ENCODE assay signal across 8 cellular contexts in the genomic region with DNA sequence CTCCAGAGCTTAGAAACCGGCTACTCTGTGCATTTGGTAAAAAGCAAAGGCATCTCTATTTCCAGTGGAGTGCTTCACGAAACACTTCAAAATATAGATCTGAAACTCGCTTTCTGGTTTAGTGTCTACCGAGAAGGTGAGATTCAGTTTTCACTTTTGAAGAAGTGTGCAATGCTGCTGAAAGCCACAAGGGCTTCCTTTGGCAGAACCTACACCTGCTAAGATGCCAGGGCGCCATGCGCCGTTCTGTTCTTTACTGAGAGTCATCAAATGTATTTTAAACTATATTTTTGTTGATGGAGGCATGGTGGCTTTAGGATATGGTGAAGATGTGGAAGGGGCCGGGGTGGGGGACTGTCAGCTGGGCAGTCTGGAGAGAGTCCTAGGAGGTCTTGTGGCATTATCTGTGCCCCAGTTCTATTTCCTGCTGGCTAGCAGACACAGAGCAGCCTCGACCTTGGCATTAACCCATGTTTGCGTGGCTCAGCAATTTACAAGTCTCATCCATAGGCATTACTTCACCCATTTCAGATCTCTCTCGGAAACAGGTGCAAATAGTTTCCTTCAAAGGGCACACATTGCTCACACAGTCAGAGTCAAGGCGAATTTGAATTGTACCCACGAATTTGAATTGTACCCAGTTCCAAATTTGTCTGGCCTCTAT. TPM values are rescaled to one million over a fixed set of nuclear protein-coding genes. Genes with fewer than 3 reads are reported as not detected.
DNase-seq lines count a peak whose midpoint lies in the region; ATAC-seq, FAIRE-seq and TF ChIP-seq lines count a peak whose summit lies in the region.

No MANE protein-coding gene starts in this region.

- TF ChIP-seq CTCF in PC-3 (conservative IDR thresholded peaks at IDR 0.05; ENCODE audit: low read depth, low read length) (peak; percentile 30; the same call in 1 of the 2 replicates), keratinocyte (optimal IDR thresholded peaks at IDR 0.05 in 1 of 3, IDR thresholded peaks at IDR 0.05 in 1 of 3, conservative IDR thresholded peaks at IDR 0.05 in 1 of 3; ENCODE audit: extremely low read depth in 1 of 3, insufficient read depth in 2 of 3, low read length in 3 of 3) (peak in 2 of 3 experiments; percentile 16 to 36)

- POLR2A ChIA-PET in PC-3 (lab: Charles Lee; ENCODE audit: unreplicated experiment): no interaction called here

- H3K4me1 ChIP-seq in PC-3 (ENCODE audit: insufficient read depth, low read length): peaks cover 13% of the 10 kb centered on the region
- H3K4me1 ChIP-seq in keratinocyte (ENCODE audit: control insufficient read depth, extremely low read depth, insufficient read depth, low read length): no peaks in the 10 kb centered on the region

- no peaks in the 10 kb centered on the region for H3K9me1 ChIP-seq in keratinocyte (ENCODE audit: control insufficient read depth, extremely low read depth, insufficient read depth, low read length)

- no TSS peak for BruUV-seq in PC-3 (replicated peaks; lab: Mats Ljungman, UMichigan)

- H3K36me3 ChIP-seq in PC-3 (ENCODE audit: low read depth, low read length) (no peaks in the 10 kb centered on the region), keratinocyte (ENCODE audit: control insufficient read depth in 2 of 2, extremely low read depth in 1 of 2, insufficient read depth in 2 of 2, low read length in 2 of 2) (no peaks in the 10 kb centered on the region)

- TF ChIP-seq POLR2A in H54 (IDR thresholded peaks at IDR 0.05; ENCODE audit: low read depth, low read length): no peak

- H3F3A ChIP-seq in PC-3 (ENCODE audit: low read length, unreplicated experiment): no peaks in the 10 kb centered on the region

- no peak overlapping the region for H3K9ac ChIP-seq in PC-3 (ENCODE audit: low read length)
- no peak overlapping the region for H3K9ac ChIP-seq in keratinocyte (ENCODE audit: control insufficient read depth, extremely low read depth, insufficient read depth, low read length)

- H3K4me2 ChIP-seq in PC-3 (ENCODE audit: low read length) (no peak overlapping the region), keratinocyte (ENCODE audit: control insufficient read depth, extremely low read depth, insufficient read depth, low read depth, low read length) (no peak overlapping the region)

- no peak for ATAC-seq in Right ventricle myocardium inferior
- ATAC-seq in left cardiac atrium: no peak
- ATAC-seq in HG02678 (IDR thresholded peaks at IDR 0.05; ENCODE audit: unreplicated experiment): peak; percentile 93
- ATAC-seq in PC-3: no peak

- H4K20me1 ChIP-seq in PC-3 (ENCODE audit: low read length) (no peaks in the 10 kb centered on the region), keratinocyte (ENCODE audit: control insufficient read depth, extremely low read depth, insufficient read depth, low read length) (no peaks in the 10 kb centered on the region)

- H3K9me3 ChIP-seq in PC-3 (ENCODE audit: low read length) (no peaks in the 10 kb centered on the region), keratinocyte (ENCODE audit: control insufficient read depth, low read depth, low read length) (no peaks in the 10 kb centered on the region)

- no peak overlapping the region for H2AFZ ChIP-seq in PC-3 (ENCODE audit: low read length)
- no peak overlapping the region for H2AFZ ChIP-seq in keratinocyte (ENCODE audit: control insufficient read depth, low read length)

- H3K4me3 ChIP-seq in PC-3 (ENCODE audit: low read length) (no peak overlapping the region), keratinocyte (ENCODE audit: control insufficient read depth in 2 of 3, extremely low read depth in 1 of 3, insufficient read depth in 2 of 3, low read depth in 1 of 3, low read length in 3 of 3) (no peak overlapping the region)

- no peaks in the 10 kb centered on the region for H3K79me2 ChIP-seq in PC-3 (ENCODE audit: low read length)
- no peaks in the 10 kb centered on the region for H3K79me2 ChIP-seq in keratinocyte (ENCODE audit: control insufficient read depth, insufficient read depth, low read length)

- FAIRE-seq in keratinocyte (lab: Jason Lieb, UNC): no peak
- FAIRE-seq in H54 (lab: Jason Lieb, UNC): no peak

- CTCF ChIA-PET in PC-3 (lab: Charles Lee): no interaction called here

- no peak overlapping the region for H3K27ac ChIP-seq in PC-3 (ENCODE audit: low read length)
- H3K27ac ChIP-seq in keratinocyte (ENCODE audit: control insufficient read depth, insufficient read depth, low read length): no peak overlapping the region

- no peaks in the 10 kb centered on the region for H3K9me2 ChIP-seq in PC-3 (replicated peaks; ENCODE audit: low read length)

- DNase-seq in Right ventricle myocardium inferior (ENCODE audit: missing footprints): peak; percentile 75
- no peak for DNase-seq in left cardiac atrium
- DNase-seq in PC-3: no peak
- DNase-seq in keratinocyte (ENCODE audit: low read depth, low spot score): no peak
- DNase-seq in superior temporal gyrus (ENCODE audit: extremely low spot score): no peak
- no peak for DNase-seq in LoVo (ENCODE audit: low spot score)
- DNase-seq in H54 (ENCODE audit: insufficient read length, low spot score): no peak

- intact Hi-C loops in Right ventricle myocardium inferior (cut with DNase I) (no loop called here), left cardiac atrium (cut with DNase I) (no loop called here), PC-3 (cut with micrococcal nuclease) (no loop called here)

- H3K27me3 ChIP-seq in PC-3 (ENCODE audit: low read length) (peaks cover 33% of the 10 kb centered on the region), keratinocyte (ENCODE audit: control insufficient read depth, extremely low read depth, insufficient read depth, low read length) (peaks cover 15% of the 10 kb centered on the region)

- dilution Hi-C loops in keratinocyte (cut with MboI; ENCODE audit: extremely low pct_ligation_motif_present, low sequenced_read_pairs): no loop called here

RNA-seq across cellular contexts. Expression of a gene that starts 46.7 kb away (rescaled TPM):
- 0.24 TPM for total RNA-seq in Right ventricle myocardium inferior
- total RNA-seq in left cardiac atrium: under 1 TPM; 0.24 to 0.97 TPM
- total RNA-seq in PC-3 (2014; rRNA removed): 1.3 and 1.8 TPM in 2 replicates
- 0.05 to 0.10 TPM (median 0.08 TPM) in 3 replicates for polyA plus RNA-seq in keratinocyte
- polyA plus RNA-seq in keratinocyte (2011; ENCODE audit: low read depth): not detected
- 0.09 and 0.14 TPM in 2 replicates for polyA plus RNA-seq in keratinocyte (2011; cell fraction: cytosol; rRNA removed)
- polyA plus RNA-seq in keratinocyte (2011; cell fraction: nucleus; rRNA removed): 0.09 and 0.10 TPM in 2 replicates
- polyA plus RNA-seq in keratinocyte (2012; ENCODE audit: low replicate concordance): 0.07 TPM in 1 of 2 replicates, not detected in the other
- not detected in 3 replicates for polyA minus RNA-seq in keratinocyte
- not detected for polyA minus RNA-seq in keratinocyte (2011; cell fraction: cytosol; rRNA and poly(A)+ RNA removed)
- not detected in 2 replicates for polyA minus RNA-seq in keratinocyte (2011; cell fraction: nucleus; rRNA and poly(A)+ RNA removed)

RNA-seq across cellular contexts. Expression of a gene that starts 52.4 kb away (rescaled TPM):
- 125 TPM for total RNA-seq in Right ventricle myocardium inferior
- total RNA-seq in left cardiac atrium: 100 to 1,000 TPM; 149 to 157 TPM
- 350 and 351 TPM in 2 replicates for total RNA-seq in PC-3 (2014; rRNA removed)
- 173 to 351 TPM (median 310 TPM) in 3 replicates for polyA plus RNA-seq in keratinocyte
- polyA plus RNA-seq in keratinocyte (2011; ENCODE audit: low read depth): 222 TPM
- polyA plus RNA-seq in keratinocyte (2011; cell fraction: cytosol; rRNA removed): 143 and 153 TPM in 2 replicates
- 261 and 373 TPM in 2 replicates for polyA plus RNA-seq in keratinocyte (2011; cell fraction: nucleus; rRNA removed)
- 129 and 307 TPM in 2 replicates for polyA plus RNA-seq in keratinocyte (2012; ENCODE audit: low replicate concordance)
- polyA minus RNA-seq in keratinocyte: 69.8 to 177 TPM (median 92.2 TPM) in 3 replicates
- 101 TPM for polyA minus RNA-seq in keratinocyte (2011; cell fraction: cytosol; rRNA and poly(A)+ RNA removed)
- 117 and 185 TPM in 2 replicates for polyA minus RNA-seq in keratinocyte (2011; cell fraction: nucleus; rRNA and poly(A)+ RNA removed)
